In genomic region chr5:140221697-140222223, GRCh38 we compare ENCODE assay signal across 11 cellular contexts. TPM values are rescaled to one million over a fixed set of nuclear protein-coding genes. Genes with fewer than 3 reads are reported as not detected.
DNase-seq lines count a peak whose midpoint lies in the region; ATAC-seq, FAIRE-seq and TF ChIP-seq lines count a peak whose summit lies in the region.
"Had no signal": no experiment of that assay in that cellular context is flagged by ENCODE, and none has a peak within 500 bp of the region (broad histone marks: within the 10 kb centered on the region; RNA-seq: fewer than 3 reads in every experiment).

No MANE protein-coding gene starts in this region.

- H3K36me3 ChIP-seq in heart left ventricle (no peaks in the 10 kb centered on the region), vagina (no peaks in the 10 kb centered on the region)

- TF ChIP-seq POLR2A in heart left ventricle (IDR thresholded peaks at IDR 0.05) (no peak), vagina (IDR thresholded peaks at IDR 0.05) (no peak)

- 55 to 64% (median 57%) methylated on average over 5 of the region's 5 CpGs for WGBS in heart left ventricle, 4 donors

- FAIRE-seq in urothelium cell line (lab: Jason Lieb, UNC), result no peak
- FAIRE-seq: D721Med had no signal

- peaks cover 1% of the 10 kb centered on the region for H3K27me3 Mint-ChIP-seq in activated naive CD8-positive, alpha-beta T cell

- no peaks in the 10 kb centered on the region for H3K36me3 Mint-ChIP-seq in activated naive CD8-positive, alpha-beta T cell

- H3K9me3 ChIP-seq in heart left ventricle, result no peaks in the 10 kb centered on the region
- H3K9me3 ChIP-seq in vagina, result no peaks in the 10 kb centered on the region

- ATAC-seq in heart left ventricle, result peak in 3 of 4 donors; percentile 25 to 58 (median 42)
- ATAC-seq in left ventricle myocardium superior, result peak; percentile 30
- no peak for ATAC-seq in HG02623 (IDR thresholded peaks at IDR 0.05; ENCODE audit: unreplicated experiment)

- peak overlapping the region; percentile 30 for H3K4me3 Mint-ChIP-seq in activated naive CD8-positive, alpha-beta T cell

- intact Hi-C loops in heart left ventricle (cut with DNase I) (loop anchor here in 3 of 10 donors (5.0 kb wide), 1 partner anchor 39 kb away; no protein-coding TSS in a partner anchor), cardiac septum (cut with DNase I) (loop anchor here (5.0 kb wide), 1 partner anchor 39 kb away; no protein-coding TSS in a partner anchor), left ventricle myocardium superior (cut with micrococcal nuclease) (no loop called here), vagina (cut with DNase I) (no loop called here)

- peak in 2 of 5 donors; percentile 51 to 59 for DNase-seq in heart left ventricle
- no peak for DNase-seq in cardiac septum (ENCODE audit: low spot score)
- DNase-seq in left ventricle myocardium superior, result no peak
- DNase-seq in urothelium cell line (ENCODE audit: low spot score), result peak; percentile 44
- DNase-seq in stimulated activated CD4-positive, alpha-beta T cell treated with anti-CD3 and anti-CD28 coated beads, Interleukin-15, amount 100 ng/mL, for 24 hours, result no peak
- no peak for DNase-seq in vagina (ENCODE audit: extremely low spot score in 2 of 2)
- DNase-seq: activated CD8-positive, alpha-beta memory T cell treated with anti-CD3 and anti-CD28 coated beads, Interleukin-2, amount 50 U/mL, for 4 hours; NCI-H69 had no signal

- peaks cover 5 to 88% (median 62%) of the 10 kb centered on the region in 12 donors for H3K4me1 ChIP-seq in heart left ventricle
- H3K4me1 ChIP-seq in vagina, result peaks cover 7% of the 10 kb centered on the region

- H3K27me3 ChIP-seq in heart left ventricle (no peaks in the 10 kb centered on the region), vagina (no peaks in the 10 kb centered on the region)

- H3K4me3 ChIP-seq in heart left ventricle (no peak overlapping the region), vagina (no peak overlapping the region)

- H3K9me3 Mint-ChIP-seq in activated naive CD8-positive, alpha-beta T cell (ENCODE audit: low read depth), result no peaks in the 10 kb centered on the region

- TF ChIP-seq CTCF in heart left ventricle (IDR thresholded peaks at IDR 0.05) (no peak), vagina (IDR thresholded peaks at IDR 0.05) (no peak)

- H3K27ac Mint-ChIP-seq in activated naive CD8-positive, alpha-beta T cell, result peak overlapping the region; percentile 23

- H3K4me1 Mint-ChIP-seq in activated naive CD8-positive, alpha-beta T cell (ENCODE audit: low read depth), result peaks cover 24% of the 10 kb centered on the region

- H3K27ac ChIP-seq in heart left ventricle (peak overlapping the region; percentile 34 to 88 (median 78)), vagina (no peak overlapping the region)

RNA-seq across cellular contexts. Expression of gene CYSTM1, which starts 46.8 kb away (rescaled TPM):
- total RNA-seq in heart left ventricle (100 to 1,000 TPM in 3 of 9 donors, 10 to 100 TPM in 6; 58.1 to 222 (median 94.5) TPM), cardiac septum (111 TPM), left ventricle myocardium superior (58.2 TPM), vagina (51.6 TPM)
- 100 to 1,000 TPM in 1 of 2 donors, 10 to 100 TPM in 1; 82.0 to 238 TPM for polyA plus RNA-seq in heart left ventricle
